In genomic region chr6:42547407-42548329, GRCh38 we compare ENCODE assay signal across 7 cellular contexts. TPM values are rescaled to one million over a fixed set of nuclear protein-coding genes. Genes with fewer than 3 reads are reported as not detected.
DNase-seq lines count a peak whose midpoint lies in the region; ATAC-seq, FAIRE-seq and TF ChIP-seq lines count a peak whose summit lies in the region.

No MANE protein-coding gene starts in this region.

- H3K4me1 ChIP-seq in keratinocyte (ENCODE audit: control insufficient read depth, extremely low read depth, insufficient read depth, low read length): peaks cover 4% of the 10 kb centered on the region

- H2AFZ ChIP-seq in keratinocyte (ENCODE audit: control insufficient read depth, low read length): peak overlapping the region; percentile 90

- no peaks in the 10 kb centered on the region for H3K36me3 ChIP-seq in keratinocyte (ENCODE audit: control insufficient read depth in 2 of 2, extremely low read depth in 1 of 2, insufficient read depth in 2 of 2, low read length in 2 of 2)

- H3K4me2 ChIP-seq in keratinocyte (ENCODE audit: control insufficient read depth, extremely low read depth, insufficient read depth, low read depth, low read length): peak overlapping the region; percentile 63

- H3K27me3 ChIP-seq in keratinocyte (ENCODE audit: control insufficient read depth, extremely low read depth, insufficient read depth, low read length): no peaks in the 10 kb centered on the region

- dilution Hi-C loops in keratinocyte (cut with MboI; ENCODE audit: extremely low pct_ligation_motif_present, low sequenced_read_pairs): no loop called here

- TF ChIP-seq CTCF in keratinocyte (optimal IDR thresholded peaks at IDR 0.05 in 1 of 3, IDR thresholded peaks at IDR 0.05 in 1 of 3, conservative IDR thresholded peaks at IDR 0.05 in 1 of 3; ENCODE audit: extremely low read depth in 1 of 3, insufficient read depth in 2 of 3, low read length in 3 of 3): peak; percentile 96 to 100 (median 97)

- TF ChIP-seq POLR2A in GM18505 (IDR thresholded peaks at IDR 0.05; ENCODE audit: borderline replicate concordance, extremely low read depth, insufficient read depth, insufficient read length): no peak

- peak overlapping the region; percentile 17 to 58 (median 46) for H3K4me3 ChIP-seq in keratinocyte (ENCODE audit: control insufficient read depth in 2 of 3, extremely low read depth in 1 of 3, insufficient read depth in 2 of 3, low read depth in 1 of 3, low read length in 3 of 3)

- peak; percentile 82 for FAIRE-seq in keratinocyte (lab: Jason Lieb, UNC)

- DNase-seq in NCI-H2227 (lab: John Stamatoyannopoulos, UW; ENCODE audit: unreplicated experiment): peak; percentile 86
- DNase-seq in activated CD4-positive, CD25-positive, alpha-beta regulatory T cell treated with anti-CD3 and anti-CD28 coated beads, Interleukin-2, amount 50 U/mL, for 16 hours (ENCODE audit: low read depth, low spot score): peak; percentile 76
- DNase-seq in central memory CD4-positive, alpha-beta T cell: peak; percentile 79
- no peak for DNase-seq in keratinocyte (ENCODE audit: low read depth, low spot score)
- DNase-seq in stimulated activated CD4-positive, alpha-beta T cell treated with anti-CD3 and anti-CD28 coated beads, Interleukin-12 subunit alpha, Interleukin-12 subunit beta, amount 100 ng/mL, for 24 hours (ENCODE audit: low read depth in 2 of 2): peak; percentile 77 to 88

- no peaks in the 10 kb centered on the region for H3K9me1 ChIP-seq in keratinocyte (ENCODE audit: control insufficient read depth, extremely low read depth, insufficient read depth, low read length)

- H3K9ac ChIP-seq in keratinocyte (ENCODE audit: control insufficient read depth, extremely low read depth, insufficient read depth, low read length): peak overlapping the region; percentile 31

- ATAC-seq in GM18505 (IDR thresholded peaks at IDR 0.05; ENCODE audit: unreplicated experiment): peak; percentile 88
- ATAC-seq in HG03103 (IDR thresholded peaks at IDR 0.05; ENCODE audit: low read depth, unreplicated experiment): peak; percentile 87

- H3K9me3 ChIP-seq in keratinocyte (ENCODE audit: control insufficient read depth, low read depth, low read length): no peaks in the 10 kb centered on the region

- H4K20me1 ChIP-seq in keratinocyte (ENCODE audit: control insufficient read depth, extremely low read depth, insufficient read depth, low read length): no peaks in the 10 kb centered on the region

- H3K27ac ChIP-seq in keratinocyte (ENCODE audit: control insufficient read depth, insufficient read depth, low read length): peak overlapping the region; percentile 0

- no peaks in the 10 kb centered on the region for H3K79me2 ChIP-seq in keratinocyte (ENCODE audit: control insufficient read depth, insufficient read depth, low read length)

RNA-seq across cellular contexts. Expression of gene UBR2, which starts 16.2 kb away (rescaled TPM):
- polyA plus RNA-seq in keratinocyte: 13.7 to 21.6 TPM (median 17.1 TPM) in 3 replicates
- 8.2 TPM for polyA plus RNA-seq in keratinocyte (2011; ENCODE audit: low read depth)
- polyA plus RNA-seq in keratinocyte (2011; cell fraction: cytosol; rRNA removed): 6.3 and 13.2 TPM in 2 replicates
- polyA plus RNA-seq in keratinocyte (2011; cell fraction: nucleus; rRNA removed): 29.5 and 39.3 TPM in 2 replicates
- 7.3 and 11.8 TPM in 2 replicates for polyA plus RNA-seq in keratinocyte (2012; ENCODE audit: low replicate concordance)
- 6.8 to 49.7 TPM (median 30.9 TPM) in 3 replicates for polyA minus RNA-seq in keratinocyte
- 12.9 TPM for polyA minus RNA-seq in keratinocyte (2011; cell fraction: cytosol; rRNA and poly(A)+ RNA removed)
- polyA minus RNA-seq in keratinocyte (2011; cell fraction: nucleus; rRNA and poly(A)+ RNA removed): 38.6 and 67.5 TPM in 2 replicates
